Comparison of ENCODE assay signal across 1 cellular context in the genomic region with DNA sequence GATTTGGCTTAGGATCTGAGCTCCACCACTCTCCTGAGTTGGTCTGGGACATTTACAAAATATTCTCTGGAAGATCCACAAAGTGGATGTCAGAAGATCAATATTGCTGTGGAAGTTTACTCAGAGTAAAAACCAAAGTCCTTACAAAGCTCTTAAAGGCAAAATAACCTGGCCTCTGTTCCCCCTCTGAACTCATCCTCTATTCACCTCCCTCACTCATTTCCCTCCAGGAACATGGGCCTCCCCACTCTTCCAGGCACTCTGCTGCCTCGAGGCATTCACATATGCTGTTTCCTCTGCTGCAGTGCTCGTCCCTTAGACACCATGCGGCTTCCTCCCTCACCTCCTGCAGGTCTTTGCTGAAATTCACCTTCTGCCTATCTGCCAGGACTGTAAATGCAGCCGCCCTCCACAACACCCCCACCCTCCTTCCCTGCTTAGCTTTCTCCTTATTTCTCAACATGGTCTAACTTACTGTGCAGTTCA.
TF ChIP-seq lines count a peak whose summit lies in the region.

No MANE protein-coding gene starts in this region.

TF ChIP-seq in HepG2, 621 proteins besides CTCF, POLR2A, EP300 and RAD21:
- TF ChIP-seq, protein P1, sequence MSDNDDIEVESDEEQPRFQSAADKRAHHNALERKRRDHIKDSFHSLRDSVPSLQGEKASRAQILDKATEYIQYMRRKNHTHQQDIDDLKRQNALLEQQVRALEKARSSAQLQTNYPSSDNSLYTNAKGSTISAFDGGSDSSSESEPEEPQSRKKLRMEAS (IDR thresholded peaks at IDR 0.05) = peak; percentile 61
- TF ChIP-seq HNF4A (CRISPR knock-in tag; IDR thresholded peaks at IDR 0.05) = peak; percentile 14; the same call in 1 of the 2 replicates
- TF ChIP-seq, protein P2, sequence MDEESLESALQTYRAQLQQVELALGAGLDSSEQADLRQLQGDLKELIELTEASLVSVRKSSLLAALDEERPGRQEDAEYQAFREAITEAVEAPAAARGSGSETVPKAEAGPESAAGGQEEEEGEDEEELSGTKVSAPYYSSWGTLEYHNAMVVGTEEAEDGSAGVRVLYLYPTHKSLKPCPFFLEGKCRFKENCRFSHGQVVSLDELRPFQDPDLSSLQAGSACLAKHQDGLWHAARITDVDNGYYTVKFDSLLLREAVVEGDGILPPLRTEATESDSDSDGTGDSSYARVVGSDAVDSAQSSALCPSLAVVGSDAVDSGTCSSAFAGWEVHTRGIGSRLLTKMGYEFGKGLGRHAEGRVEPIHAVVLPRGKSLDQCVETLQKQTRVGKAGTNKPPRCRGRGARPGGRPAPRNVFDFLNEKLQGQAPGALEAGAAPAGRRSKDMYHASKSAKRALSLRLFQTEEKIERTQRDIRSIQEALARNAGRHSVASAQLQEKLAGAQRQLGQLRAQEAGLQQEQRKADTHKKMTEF (CRISPR knock-in tag; IDR thresholded peaks at IDR 0.05) = 0 out of 2 replicates have a peak, but pooled peaks have one; percentile 34
- peak; percentile 33; the same call in 1 of the 2 replicates for TF ChIP-seq BCL6 (CRISPR knock-in tag; IDR thresholded peaks at IDR 0.05)
- TF ChIP-seq AKAP8 (CRISPR knock-in tag; IDR thresholded peaks at IDR 0.05) = no peak
- no peak for TF ChIP-seq ZKSCAN1 (IDR thresholded peaks at IDR 0.05; ENCODE audit: low read length)
- TF ChIP-seq ZSCAN12 (CRISPR knock-in tag; IDR thresholded peaks at IDR 0.05) = no peak
- no peak for TF ChIP-seq ZNF329 (CRISPR knock-in tag; IDR thresholded peaks at IDR 0.05; ENCODE audit: low read depth)
- peak; percentile 48; the same call in 1 of the 2 replicates for TF ChIP-seq ONECUT2 (CRISPR knock-in tag; IDR thresholded peaks at IDR 0.05)
